Comparison of ENCODE assay signal across 29 cellular contexts in the genomic region with DNA sequence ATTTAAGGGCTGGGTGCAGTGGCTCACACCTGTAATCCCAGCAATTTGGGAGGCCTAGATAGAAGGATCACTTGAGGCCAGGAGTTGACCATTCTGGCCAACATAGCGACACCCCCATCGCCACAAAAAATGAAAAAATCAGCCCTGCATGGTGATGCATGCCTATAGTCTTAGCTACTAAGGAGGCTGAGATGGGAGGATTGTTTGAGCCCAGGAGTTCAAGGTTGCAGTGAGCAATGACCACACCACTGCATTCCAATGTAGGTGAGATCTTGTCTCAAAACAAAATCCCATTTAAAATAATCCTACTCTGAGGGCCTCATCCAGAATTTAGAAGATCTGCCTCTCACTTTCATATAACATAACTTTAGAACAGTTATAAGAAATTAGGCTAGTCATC. TPM values are rescaled to one million over a fixed set of nuclear protein-coding genes. Genes with fewer than 3 reads are reported as not detected.
DNase-seq lines count a peak whose midpoint lies in the region; ATAC-seq, FAIRE-seq and TF ChIP-seq lines count a peak whose summit lies in the region.
"Had no signal": no experiment of that assay in that cellular context is flagged by ENCODE, and none has a peak within 500 bp of the region (broad histone marks: within the 10 kb centered on the region; RNA-seq: fewer than 3 reads in every experiment).

No MANE protein-coding gene starts in this region.

- ATAC-seq in natural killer cell treated with Interleukin-12 subunit alpha and Interleukin-12 subunit beta and Interleukin-15 and Interleukin-18, amount 100 ng/mL, for 72 hours, result no peak
- ATAC-seq in natural killer cell, result no peak
- no peak for ATAC-seq in memory B cell (ENCODE audit: low read depth)
- no peak for ATAC-seq in GM18858 (IDR thresholded peaks at IDR 0.05; ENCODE audit: unreplicated experiment)
- ATAC-seq in body of pancreas, result no peak
- ATAC-seq: activated CD8-positive, alpha-beta T cell treated with anti-CD3 and anti-CD28 coated beads, Interleukin-2, amount 10 ng/mL, durations not matched to agents 7 days and 5 days; heart left ventricle; left ventricle myocardium superior had no signal

- H3K4me2 ChIP-seq in OCI-LY1 (ENCODE audit: low read length), result peak overlapping the region; percentile 94

- H2AFZ ChIP-seq in OCI-LY1 (ENCODE audit: low read length), result no peak overlapping the region
- H2AFZ ChIP-seq: GM23248 had no signal

- no peaks in the 10 kb centered on the region for H3K36me3 Mint-ChIP-seq in natural killer cell treated with Interleukin-12 subunit alpha and Interleukin-12 subunit beta and Interleukin-15 and Interleukin-18, amount 100 ng/mL, for 72 hours
- no peaks in the 10 kb centered on the region for H3K36me3 Mint-ChIP-seq in natural killer cell
- no peaks in the 10 kb centered on the region for H3K36me3 Mint-ChIP-seq in memory B cell

- no peaks in the 10 kb centered on the region for H3K27me3 Mint-ChIP-seq in natural killer cell treated with Interleukin-12 subunit alpha and Interleukin-12 subunit beta and Interleukin-15 and Interleukin-18, amount 100 ng/mL, for 72 hours
- H3K27me3 Mint-ChIP-seq in natural killer cell (ENCODE audit: low read depth in 2 of 2) (no peaks in the 10 kb centered on the region), memory B cell (no peaks in the 10 kb centered on the region)

- H3K36me3 ChIP-seq in OCI-LY1 (ENCODE audit: insufficient read depth, low read length) (no peaks in the 10 kb centered on the region), body of pancreas (replicated peaks in 1 of 2; ENCODE audit: insufficient read depth in 1 of 2, low read depth in 2 of 2) (no peaks in the 10 kb centered on the region)
- H3K36me3 ChIP-seq: breast epithelium, heart left ventricle, Peyer's patch had no signal

- no peak for TF ChIP-seq POLR2A in body of pancreas (IDR thresholded peaks at IDR 0.05)

- H4K20me1 ChIP-seq in OCI-LY1 (ENCODE audit: insufficient read depth, low read length), result peaks cover under 1% of the 10 kb centered on the region; the same call in 1 of the 2 replicates

- peak overlapping the region; percentile 99 for H3K27ac ChIP-seq in OCI-LY1 (ENCODE audit: low read depth, low read length, poor library complexity, severe bottlenecking)
- no peak overlapping the region for H3K27ac ChIP-seq in body of pancreas
- H3K27ac ChIP-seq: VCaP had no signal

- H3K4me3 Mint-ChIP-seq in natural killer cell treated with Interleukin-12 subunit alpha and Interleukin-12 subunit beta and Interleukin-15 and Interleukin-18, amount 100 ng/mL, for 72 hours, result no peak overlapping the region
- no peak overlapping the region for H3K4me3 Mint-ChIP-seq in natural killer cell
- H3K4me3 Mint-ChIP-seq in memory B cell, result no peak overlapping the region
- H3K4me3 Mint-ChIP-seq: activated CD8-positive, alpha-beta T cell treated with anti-CD3 and anti-CD28 coated beads, Interleukin-2, amount 10 ng/mL, durations not matched to agents 7 days and 5 days had no signal

- peak overlapping the region; percentile 62 to 85 for H3K27ac Mint-ChIP-seq in natural killer cell treated with Interleukin-12 subunit alpha and Interleukin-12 subunit beta and Interleukin-15 and Interleukin-18, amount 100 ng/mL, for 72 hours
- H3K27ac Mint-ChIP-seq in natural killer cell (peak overlapping the region in 1 of 2 donors; percentile 85), memory B cell (peak overlapping the region; percentile 99)
- H3K27ac Mint-ChIP-seq: activated CD8-positive, alpha-beta T cell treated with anti-CD3 and anti-CD28 coated beads, Interleukin-2, amount 10 ng/mL, durations not matched to agents 7 days and 5 days had no signal

- intact Hi-C loops in natural killer cell (cut with micrococcal nuclease) (no loop called here), body of pancreas (cut with DNase I) (loop anchor here (10.0 kb wide), 1 partner anchor 98 kb away; no protein-coding TSS in a partner anchor)

- TF ChIP-seq CTCF in natural killer cell (IDR thresholded peaks at IDR 0.05) (no peak), OCI-LY1 (IDR thresholded peaks at IDR 0.05; ENCODE audit: low read length) (no peak), body of pancreas (IDR thresholded peaks at IDR 0.05) (no peak)

- no peaks in the 10 kb centered on the region for H3K9me3 Mint-ChIP-seq in natural killer cell treated with Interleukin-12 subunit alpha and Interleukin-12 subunit beta and Interleukin-15 and Interleukin-18, amount 100 ng/mL, for 72 hours
- H3K9me3 Mint-ChIP-seq in natural killer cell (no peaks in the 10 kb centered on the region), memory B cell (no peaks in the 10 kb centered on the region)
- H3K9me3 Mint-ChIP-seq: activated T-helper 2 cell treated with anti-CD3 and anti-CD28 coated beads, Interferon-gamma antibody, Interleukin-2, Interleukin-4, amounts not matched to agents 10 μg/mL and 5 μg/mL and 100 μg/mL, durations not matched to agents 14 hours and 24 hours and 36 hours had no signal

- H3F3A ChIP-seq in OCI-LY1 (ENCODE audit: insufficient read depth, low read length), result peaks cover 15% of the 10 kb centered on the region

- no peak for DNase-seq in natural killer cell treated with Interleukin-12 subunit alpha and Interleukin-12 subunit beta and Interleukin-15 and Interleukin-18, amount 100 ng/mL, for 72 hours (ENCODE audit: low spot score)
- no peak for DNase-seq in natural killer cell
- no peak for DNase-seq in memory B cell (ENCODE audit: low spot score in 2 of 2)
- DNase-seq in HTR-8/SVneo (ENCODE audit: insufficient read length, low spot score), result no peak
- no peak for DNase-seq in NCI-H524 (lab: John Stamatoyannopoulos, UW)
- DNase-seq in body of pancreas, result no peak
- DNase-seq: activated CD4-positive, alpha-beta T cell treated with anti-CD3 and anti-CD28 coated beads for 4 hours; activated CD8-positive, alpha-beta T cell treated with anti-CD3 and anti-CD28 coated beads, Interleukin-2, amount 10 ng/mL, durations not matched to agents 7 days and 5 days; activated naive CD4-positive, alpha-beta T cell treated with anti-CD3 and anti-CD28 coated beads, Interleukin-2, amount 50 U/mL, for 16 hours; DMS 273 treated with DMSO at 0.1 percent for 48 hours; foreskin melanocyte; GM23248; heart left ventricle; kidney; left ventricle myocardium superior; NCI-H1105 treated with DMSO at 0.1 percent for 48 hours; NCI-H187 treated with DMSO at 0.1 percent for 48 hours; NCI-H2171 treated with DMSO at 0.1 percent for 48 hours; NCI-H69; Peyer's patch; stimulated activated naive CD4-positive, alpha-beta T cell treated with Interleukin-2 at 50 U/mL for 16 hours; T-helper 9 cell had no signal

- peak overlapping the region; percentile 53 for H3K9ac ChIP-seq in OCI-LY1 (ENCODE audit: low read length)

- peak overlapping the region; percentile 28 for H3K4me3 ChIP-seq in OCI-LY1 (ENCODE audit: low read depth, low read length, poor library complexity, severe bottlenecking)
- H3K4me3 ChIP-seq in body of pancreas, result no peak overlapping the region
- H3K4me3 ChIP-seq: breast epithelium, GM23248, heart left ventricle, MG63, Peyer's patch had no signal

- FAIRE-seq in HTR-8/SVneo (lab: Jason Lieb, UNC), result no peak
- FAIRE-seq: G401.6, kidney had no signal

- peaks cover 77% of the 10 kb centered on the region for H3K4me1 ChIP-seq in OCI-LY1 (ENCODE audit: insufficient read depth, low read length, severe bottlenecking)
- H3K4me1 ChIP-seq in body of pancreas, result peaks cover 20% of the 10 kb centered on the region

- H3K27me3 ChIP-seq in OCI-LY1 (ENCODE audit: insufficient read depth, low read length), result no peaks in the 10 kb centered on the region
- no peaks in the 10 kb centered on the region for H3K27me3 ChIP-seq in body of pancreas
- H3K27me3 ChIP-seq: breast epithelium, heart left ventricle, MG63, Peyer's patch had no signal

- no peaks in the 10 kb centered on the region for H3K9me2 ChIP-seq in OCI-LY1 (ENCODE audit: low read depth, low read length)

- H3K9me3 ChIP-seq in OCI-LY1 (ENCODE audit: low read length) (no peaks in the 10 kb centered on the region), body of pancreas (no peaks in the 10 kb centered on the region)
- H3K9me3 ChIP-seq: breast epithelium, heart left ventricle, MG63, Peyer's patch had no signal

- 89 to 95% methylated on average over 2 of the region's 2 CpGs for WGBS in body of pancreas, 2 donors

- peaks cover 26 to 33% of the 10 kb centered on the region in 2 donors for H3K4me1 Mint-ChIP-seq in natural killer cell treated with Interleukin-12 subunit alpha and Interleukin-12 subunit beta and Interleukin-15 and Interleukin-18, amount 100 ng/mL, for 72 hours (ENCODE audit: low read depth in 2 of 2)
- peaks cover 27 to 28% of the 10 kb centered on the region in 2 donors for H3K4me1 Mint-ChIP-seq in natural killer cell
- H3K4me1 Mint-ChIP-seq in memory B cell, result peaks cover 51% of the 10 kb centered on the region

- peaks cover 26% of the 10 kb centered on the region for H3K79me2 ChIP-seq in OCI-LY1 (ENCODE audit: insufficient read depth, low read length)

RNA-seq across cellular contexts. Expression of a gene that starts 2.7 kb away (rescaled TPM):
- total RNA-seq in natural killer cell treated with Interleukin-12 subunit alpha and Interleukin-12 subunit beta and Interleukin-15 and Interleukin-18, amount 100 ng/mL, for 72 hours, result 10 to 100 TPM; 15.6 to 23.9 TPM
- total RNA-seq in natural killer cell, result 10 to 100 TPM; 45.6 to 71.2 (median 55.8) TPM
- 1 to 10 TPM; 3.3 to 6.7 TPM for total RNA-seq in body of pancreas
